19 cellular contexts compared by ENCODE assay signal in the genomic region with DNA sequence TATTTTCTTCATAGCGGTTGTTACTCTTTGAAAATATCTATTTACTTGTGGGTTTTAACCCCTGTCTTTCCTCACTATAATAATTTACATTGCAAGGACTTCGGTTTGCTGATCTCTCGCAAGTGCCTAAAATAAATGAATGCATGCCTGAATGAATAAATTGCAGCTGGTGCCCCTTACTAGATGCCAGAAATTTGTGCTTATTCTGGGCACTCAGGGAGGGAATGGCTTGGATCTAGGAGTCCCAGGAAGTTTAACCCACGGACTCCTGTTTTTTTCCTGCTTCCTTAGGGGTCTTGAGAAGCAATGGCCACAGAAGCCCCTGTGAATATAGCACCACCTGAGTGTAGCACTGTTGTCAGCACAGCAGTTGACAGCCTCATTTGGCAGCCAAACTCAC. TPM values are rescaled to one million over a fixed set of nuclear protein-coding genes. Genes with fewer than 3 reads are reported as not detected.
DNase-seq lines count a peak whose midpoint lies in the region; ATAC-seq, FAIRE-seq and TF ChIP-seq lines count a peak whose summit lies in the region.
"Had no signal": no experiment of that assay in that cellular context is flagged by ENCODE, and none has a peak within 500 bp of the region (broad histone marks: within the 10 kb centered on the region; RNA-seq: fewer than 3 reads in every experiment).

No MANE protein-coding gene starts in this region.

- H2BK12ac ChIP-seq in neuronal stem cell (ENCODE audit: low read length), result no peak overlapping the region

- no peak for TF ChIP-seq EP300 in HepG2 (IDR thresholded peaks at IDR 0.05; ENCODE audit: low read depth in 2 of 2, low read length in 2 of 2)
- TF ChIP-seq EP300 in HepG2 (CRISPR knock-in tag; IDR thresholded peaks at IDR 0.05; ENCODE audit: borderline replicate concordance), result no peak

- peak overlapping the region; percentile 22 for H3K9ac ChIP-seq in neuronal stem cell (ENCODE audit: low read depth, low read length, poor library complexity)
- H3K9ac ChIP-seq in HepG2 (ENCODE audit: insufficient read depth, low read depth, low read length), result no peak overlapping the region

- H3K36me3 ChIP-seq in neuronal stem cell (replicated peaks in 1 of 2; ENCODE audit: control insufficient read depth in 2 of 2, insufficient read depth in 2 of 2, low read length in 2 of 2) (no peaks in the 10 kb centered on the region), HepG2 (replicated peaks in 1 of 2; ENCODE audit: control insufficient read depth in 1 of 2, insufficient read depth in 2 of 2, low read length in 2 of 2) (no peaks in the 10 kb centered on the region)

- peaks cover 0 to 2% (median 0%) of the 10 kb centered on the region in 5 experiments for H3K9me3 Mint-ChIP-seq in brain
- H3K9me3 Mint-ChIP-seq: CD4-positive, CD25-positive, alpha-beta regulatory T cell; IgD-negative memory B cell had no signal

- H2BK5ac ChIP-seq in neuronal stem cell (ENCODE audit: low read length), result no peak overlapping the region

- no peaks in the 10 kb centered on the region for H3K79me1 ChIP-seq in neuronal stem cell (ENCODE audit: low read depth, low read length)

- TF ChIP-seq POLR2A in HepG2 (IDR thresholded peaks at IDR 0.05; ENCODE audit: insufficient read depth in 1 of 2, low read depth in 2 of 2, low read length in 2 of 2), result no peak

- POLR2A ChIA-PET in HepG2 (lab: Yijun Ruan, JAX), result no interaction called here

- intact Hi-C loops in HepG2 (cut with micrococcal nuclease; ENCODE audit: unreplicated experiment), result no loop called here

- no peak for TF ChIP-seq CTCF in brain (conservative IDR thresholded peaks at IDR 0.05)
- no peak for TF ChIP-seq CTCF in GM10266 (IDR thresholded peaks at IDR 0.05; ENCODE audit: control insufficient read depth, insufficient read depth, low read depth, missing control alignments)
- TF ChIP-seq CTCF in HepG2 (CRISPR knock-in tag; IDR thresholded peaks at IDR 0.05), result no peak

- H3K27ac Mint-ChIP-seq in brain, result peak overlapping the region in 3 of 5 experiments; percentile 13 to 83 (median 44)
- H3K27ac Mint-ChIP-seq: CD4-positive, CD25-positive, alpha-beta regulatory T cell; GM23338 had no signal

- CTCF ChIA-PET in HepG2 (lab: Yijun Ruan, JAX; ENCODE audit: low intra/inter-chr PET ratio, low total read pairs), result no interaction called here

- H3K36me3 Mint-ChIP-seq in brain, result no peaks in the 10 kb centered on the region
- H3K36me3 Mint-ChIP-seq: CD4-positive, CD25-positive, alpha-beta regulatory T cell; IgD-negative memory B cell had no signal

- DNase-seq in NCI-H1694 treated with DMSO at 0.1 percent for 48 hours (lab: John Stamatoyannopoulos, UW) (peak; percentile 36), NCI-H1694 (lab: John Stamatoyannopoulos, UW) (no peak), neuronal stem cell (ENCODE audit: low spot score) (no peak), NCI-H2227 treated with DMSO at 0.1 percent for 48 hours (lab: John Stamatoyannopoulos, UW) (no peak), GM10266 (ENCODE audit: extremely low spot score) (no peak), HepG2 (ENCODE audit: low spot score) (no peak), NCI-H1417 treated with DMSO at 0.1 percent for 48 hours (lab: John Stamatoyannopoulos, UW) (no peak)
- DNase-seq: CD4-positive, CD25-positive, alpha-beta regulatory T cell; DMS53; H9 had no signal

- in situ Hi-C loops in HepG2 (cut with HindIII; ENCODE audit: extremely low pct_ligation_motif_present, low pct_unique_long_range_greater_than_20kb), result loop anchor here (10.0 kb wide), 1 partner anchor 215 kb away; the partner anchor contains the start of gene PLA2G2A

- peaks cover 21% of the 10 kb centered on the region for H3K27me3 Mint-ChIP-seq in brain

- no peak overlapping the region for H4K91ac ChIP-seq in neuronal stem cell (ENCODE audit: low read depth, low read length, poor library complexity)

- H3K79me2 ChIP-seq in HepG2 (ENCODE audit: insufficient read depth, low read length), result no peaks in the 10 kb centered on the region

- H4K20me1 ChIP-seq in HepG2 (ENCODE audit: insufficient read depth, low read length), result no peaks in the 10 kb centered on the region

- ATAC-seq in HepG2, result no peak
- ATAC-seq: GM12878, GM23338 had no signal

- H2BK15ac ChIP-seq in neuronal stem cell (ENCODE audit: low read length), result no peak overlapping the region

- H3K4ac ChIP-seq in neuronal stem cell (ENCODE audit: low read length), result no peak overlapping the region

- H3K23ac ChIP-seq in neuronal stem cell (ENCODE audit: low read depth, low read length, poor library complexity), result no peak overlapping the region

- no peak for FAIRE-seq in HepG2 (lab: Jason Lieb, UNC)
- FAIRE-seq: GM12878, GM18507 had no signal

- no peak for TF ChIP-seq RAD21 in HepG2 (CRISPR knock-in tag; IDR thresholded peaks at IDR 0.05)

- H2AFZ ChIP-seq in neuronal stem cell (ENCODE audit: low read length) (no peak overlapping the region), HepG2 (ENCODE audit: low read length) (no peak overlapping the region)
- H2AFZ ChIP-seq: GM23338 had no signal

- H3K4me2 ChIP-seq in neuronal stem cell (ENCODE audit: insufficient read depth, low read length, poor library complexity, severe bottlenecking) (no peak overlapping the region), HepG2 (ENCODE audit: low read depth, low read length) (no peak overlapping the region)
- H3K4me2 ChIP-seq: GM23338 had no signal

- H3K4me3 Mint-ChIP-seq in brain, result no peak overlapping the region
- H3K4me3 Mint-ChIP-seq: CD4-positive, CD25-positive, alpha-beta regulatory T cell; GM23338; H9; IgD-negative memory B cell had no signal

- BruUV-seq in HepG2 (replicated peaks; lab: Mats Ljungman, UMichigan), result no TSS peak

- no peak overlapping the region for H2BK120ac ChIP-seq in neuronal stem cell (ENCODE audit: low read depth, low read length)

- H2AK5ac ChIP-seq in neuronal stem cell (ENCODE audit: low read depth, low read length), result no peak overlapping the region

- no peak overlapping the region for H3K18ac ChIP-seq in neuronal stem cell (ENCODE audit: low read length)

- H3K14ac ChIP-seq in neuronal stem cell (ENCODE audit: low read length), result no peak overlapping the region

- H3K4me1 ChIP-seq in neuronal stem cell (ENCODE audit: control insufficient read depth in 2 of 2, insufficient read depth in 1 of 2, low read depth in 1 of 2, low read length in 2 of 2) (peaks cover 3 to 5% of the 10 kb centered on the region in 2 donors), HepG2 (ENCODE audit: insufficient read depth, low read length) (peaks cover 19% of the 10 kb centered on the region)

- H3K4me3 ChIP-seq in neuronal stem cell (ENCODE audit: low read length in 2 of 2), result no peak overlapping the region
- H3K4me3 ChIP-seq in HepG2 (replicated peaks in 1 of 3; ENCODE audit: insufficient read depth in 1 of 3, low read depth in 2 of 3, low read length in 3 of 3), result no peak overlapping the region
- H3K4me3 ChIP-seq: GM12878, GM23338 had no signal

- H3K27ac ChIP-seq in neuronal stem cell (replicated peaks; ENCODE audit: low read length) (no peak overlapping the region), HepG2 (ENCODE audit: extremely low read length, insufficient read depth, low read length) (no peak overlapping the region)
- H3K27ac ChIP-seq: 22Rv1 had no signal

- WGBS in neuronal stem cell (ENCODE audit: extremely low coverage in 2 of 2, insufficient read length in 2 of 2, insufficient replicate concordance in 1 of 2), 2 donors, result no CpG with 5 or more reads among the region's 4 CpGs
- WGBS in HepG2 (ENCODE audit: low lambda C conversion rate), result 48% methylated on average over 4 of the region's 4 CpGs

- no peak overlapping the region for H4K8ac ChIP-seq in neuronal stem cell (ENCODE audit: low read depth, low read length)

- H3K4me1 Mint-ChIP-seq in brain, result peaks cover 39% of the 10 kb centered on the region

- H3K9me3 ChIP-seq in neuronal stem cell (replicated peaks in 1 of 2; ENCODE audit: control insufficient read depth in 2 of 2, insufficient read depth in 1 of 2, low read depth in 1 of 2, low read length in 2 of 2) (no peaks in the 10 kb centered on the region), HepG2 (ENCODE audit: low read length) (no peaks in the 10 kb centered on the region)

- H3K27me3 ChIP-seq in neuronal stem cell (ENCODE audit: control insufficient read depth in 3 of 3, insufficient read depth in 3 of 3, low read depth in 1 of 3, low read length in 3 of 3) (peaks cover 0 to 37% (median 6%) of the 10 kb centered on the region in 3 experiments), HepG2 (ENCODE audit: control insufficient read depth in 1 of 2, insufficient read depth in 2 of 2, low read length in 2 of 2) (peaks cover 2 to 54% of the 10 kb centered on the region in 2 experiments; a peak in 4 of 5 replicates)

RNA-seq across cellular contexts. Expression of gene PLA2G2C, which starts 3.9 kb away (rescaled TPM):
- not detected for polyA plus RNA-seq in brain (ENCODE audit: insufficient read depth, low read depth, low replicate concordance)
- polyA plus RNA-seq in neuronal stem cell (2013, experiment 1 of 2), result not detected
- polyA plus RNA-seq in neuronal stem cell (2013, experiment 2 of 2), result not detected
- total RNA-seq in HepG2 (2016; rRNA removed; fragmentation: Illumina TruSeq; extraction: Trizol), result not detected in 2 replicates
- not detected in 2 replicates for total RNA-seq in HepG2 (2016; cell fraction: cytosol; rRNA removed; fragmentation: Illumina TruSeq; extraction: Trizol; ENCODE audit: low read depth)
- total RNA-seq in HepG2 (2016; cell fraction: insoluble cytoplasmic fraction; rRNA removed; fragmentation: Illumina TruSeq; extraction: Trizol), result not detected in 2 replicates
- total RNA-seq in HepG2 (2016; cell fraction: membrane; rRNA removed; fragmentation: Illumina TruSeq; extraction: Trizol), result not detected in 2 replicates
- not detected in 2 replicates for total RNA-seq in HepG2 (2016; cell fraction: nucleus; rRNA removed; fragmentation: Illumina TruSeq; extraction: Trizol)
- polyA plus RNA-seq in HepG2 (2011; rRNA removed), result not detected in 2 replicates
- polyA plus RNA-seq in HepG2 (2011; cell fraction: cytosol; rRNA removed), result not detected in 2 replicates
- not detected in 2 replicates for polyA plus RNA-seq in HepG2 (2011; cell fraction: nucleus; rRNA removed)
- polyA plus RNA-seq in HepG2 (2012), result not detected in 2 replicates
- not detected in 2 replicates for polyA plus RNA-seq in HepG2 (2016; cell fraction: cytosol; fragmentation: Illumina TruSeq; extraction: Trizol; ENCODE audit: low read depth)
- not detected in 2 replicates for polyA plus RNA-seq in HepG2 (2016; cell fraction: insoluble cytoplasmic fraction; fragmentation: Illumina TruSeq; extraction: Trizol; ENCODE audit: low read depth)
- not detected in 2 replicates for polyA plus RNA-seq in HepG2 (2016; cell fraction: membrane; fragmentation: Illumina TruSeq; extraction: Trizol; ENCODE audit: low read depth)
- not detected in 2 replicates for polyA plus RNA-seq in HepG2 (2016; cell fraction: nucleus; fragmentation: Illumina TruSeq; extraction: Trizol; ENCODE audit: insufficient read depth, low read depth)
- polyA minus RNA-seq in HepG2 (2011; rRNA and poly(A)+ RNA removed; ENCODE audit: low replicate concordance), result not detected in 2 replicates
- polyA minus RNA-seq in HepG2 (2011; cell fraction: cytosol; rRNA and poly(A)+ RNA removed), result not detected in 2 replicates
- polyA minus RNA-seq in HepG2 (2011; cell fraction: nucleus; rRNA and poly(A)+ RNA removed), result not detected in 2 replicates
- total RNA-seq: A673; CD4-positive, CD25-positive, alpha-beta regulatory T cell; GM12878; GM23338; H9; HT-29 had no signal
- polyA plus RNA-seq: BJ; CD4-positive, CD25-positive, alpha-beta regulatory T cell; GM23338; IgD-negative memory B cell had no signal

RNA-seq across cellular contexts. Expression of gene UBXN10, which starts 4.4 kb away (rescaled TPM):
- 1.4 TPM for polyA plus RNA-seq in brain (ENCODE audit: insufficient read depth, low read depth, low replicate concordance)
- polyA plus RNA-seq in neuronal stem cell (2013, experiment 1 of 2), result 0.50 TPM
- 0.55 TPM for polyA plus RNA-seq in neuronal stem cell (2013, experiment 2 of 2)
- 0.04 TPM in 1 of 2 replicates, not detected in the other for total RNA-seq in HepG2 (2016; rRNA removed; fragmentation: Illumina TruSeq; extraction: Trizol)
- not detected in 2 replicates for total RNA-seq in HepG2 (2016; cell fraction: cytosol; rRNA removed; fragmentation: Illumina TruSeq; extraction: Trizol; ENCODE audit: low read depth)
- 0.03 and 0.04 TPM in 2 replicates for total RNA-seq in HepG2 (2016; cell fraction: insoluble cytoplasmic fraction; rRNA removed; fragmentation: Illumina TruSeq; extraction: Trizol)
- 0.03 TPM in 2 replicates for total RNA-seq in HepG2 (2016; cell fraction: membrane; rRNA removed; fragmentation: Illumina TruSeq; extraction: Trizol)
- total RNA-seq in HepG2 (2016; cell fraction: nucleus; rRNA removed; fragmentation: Illumina TruSeq; extraction: Trizol), result 0.09 TPM in 1 of 2 replicates, not detected in the other
- polyA plus RNA-seq in HepG2 (2011; rRNA removed), result 0.05 and 0.07 TPM in 2 replicates
- polyA plus RNA-seq in HepG2 (2011; cell fraction: cytosol; rRNA removed), result 0.05 and 0.06 TPM in 2 replicates
- polyA plus RNA-seq in HepG2 (2011; cell fraction: nucleus; rRNA removed), result 0.03 and 0.08 TPM in 2 replicates
- polyA plus RNA-seq in HepG2 (2012), result 0.05 and 0.17 TPM in 2 replicates
- not detected in 2 replicates for polyA plus RNA-seq in HepG2 (2016; cell fraction: cytosol; fragmentation: Illumina TruSeq; extraction: Trizol; ENCODE audit: low read depth)
- polyA plus RNA-seq in HepG2 (2016; cell fraction: insoluble cytoplasmic fraction; fragmentation: Illumina TruSeq; extraction: Trizol; ENCODE audit: low read depth), result 0.04 TPM in 1 of 2 replicates, not detected in the other
- not detected in 2 replicates for polyA plus RNA-seq in HepG2 (2016; cell fraction: membrane; fragmentation: Illumina TruSeq; extraction: Trizol; ENCODE audit: low read depth)
- not detected in 2 replicates for polyA plus RNA-seq in HepG2 (2016; cell fraction: nucleus; fragmentation: Illumina TruSeq; extraction: Trizol; ENCODE audit: insufficient read depth, low read depth)
- polyA minus RNA-seq in HepG2 (2011; rRNA and poly(A)+ RNA removed; ENCODE audit: low replicate concordance), result 0.18 TPM in 1 of 2 replicates, not detected in the other
- not detected in 2 replicates for polyA minus RNA-seq in HepG2 (2011; cell fraction: cytosol; rRNA and poly(A)+ RNA removed)
- polyA minus RNA-seq in HepG2 (2011; cell fraction: nucleus; rRNA and poly(A)+ RNA removed), result 0.13 and 0.25 TPM in 2 replicates
- total RNA-seq: A673, GM12878 had no signal
- polyA plus RNA-seq: BJ had no signal

RNA-seq across cellular contexts. Expression of gene PLA2G2F, which starts 51.1 kb away (rescaled TPM):
- not detected for polyA plus RNA-seq in brain (ENCODE audit: insufficient read depth, low read depth, low replicate concordance)
- not detected for polyA plus RNA-seq in neuronal stem cell (2013, experiment 1 of 2)
- polyA plus RNA-seq in neuronal stem cell (2013, experiment 2 of 2), result not detected
- not detected in 2 replicates for total RNA-seq in HepG2 (2016; rRNA removed; fragmentation: Illumina TruSeq; extraction: Trizol)
- total RNA-seq in HepG2 (2016; cell fraction: cytosol; rRNA removed; fragmentation: Illumina TruSeq; extraction: Trizol; ENCODE audit: low read depth), result not detected in 2 replicates
- not detected in 2 replicates for total RNA-seq in HepG2 (2016; cell fraction: insoluble cytoplasmic fraction; rRNA removed; fragmentation: Illumina TruSeq; extraction: Trizol)
- total RNA-seq in HepG2 (2016; cell fraction: membrane; rRNA removed; fragmentation: Illumina TruSeq; extraction: Trizol), result not detected in 2 replicates
- not detected in 2 replicates for total RNA-seq in HepG2 (2016; cell fraction: nucleus; rRNA removed; fragmentation: Illumina TruSeq; extraction: Trizol)
- polyA plus RNA-seq in HepG2 (2011; rRNA removed), result not detected in 2 replicates
- polyA plus RNA-seq in HepG2 (2011; cell fraction: cytosol; rRNA removed), result not detected in 2 replicates
- 0.06 TPM in 1 of 2 replicates, not detected in the other for polyA plus RNA-seq in HepG2 (2011; cell fraction: nucleus; rRNA removed)
- polyA plus RNA-seq in HepG2 (2012), result not detected in 2 replicates
- not detected in 2 replicates for polyA plus RNA-seq in HepG2 (2016; cell fraction: cytosol; fragmentation: Illumina TruSeq; extraction: Trizol; ENCODE audit: low read depth)
- polyA plus RNA-seq in HepG2 (2016; cell fraction: insoluble cytoplasmic fraction; fragmentation: Illumina TruSeq; extraction: Trizol; ENCODE audit: low read depth), result not detected in 2 replicates
- not detected in 2 replicates for polyA plus RNA-seq in HepG2 (2016; cell fraction: membrane; fragmentation: Illumina TruSeq; extraction: Trizol; ENCODE audit: low read depth)
- polyA plus RNA-seq in HepG2 (2016; cell fraction: nucleus; fragmentation: Illumina TruSeq; extraction: Trizol; ENCODE audit: insufficient read depth, low read depth), result not detected in 2 replicates
- not detected in 2 replicates for polyA minus RNA-seq in HepG2 (2011; rRNA and poly(A)+ RNA removed; ENCODE audit: low replicate concordance)
- polyA minus RNA-seq in HepG2 (2011; cell fraction: cytosol; rRNA and poly(A)+ RNA removed), result not detected in 2 replicates
- polyA minus RNA-seq in HepG2 (2011; cell fraction: nucleus; rRNA and poly(A)+ RNA removed), result not detected in 2 replicates
- total RNA-seq: A673; CD4-positive, CD25-positive, alpha-beta regulatory T cell; GM12878; GM23338; H9 had no signal
- polyA plus RNA-seq: BJ; CD4-positive, CD25-positive, alpha-beta regulatory T cell; GM23338; IgD-negative memory B cell had no signal
